In genomic region chr1:91744973-91745648, GRCh38 we compare ENCODE assay signal across 1 cellular context.
A peak's percentile ranks its signal among the peaks of the same experiment; 100 is the strongest.
TF ChIP-seq lines count a peak whose summit lies in the region.

No MANE protein-coding gene starts in this region.

TF ChIP-seq in HepG2, 621 proteins besides CTCF, POLR2A, EP300 and RAD21 (continued from another document):
- TF ChIP-seq, protein P1, sequence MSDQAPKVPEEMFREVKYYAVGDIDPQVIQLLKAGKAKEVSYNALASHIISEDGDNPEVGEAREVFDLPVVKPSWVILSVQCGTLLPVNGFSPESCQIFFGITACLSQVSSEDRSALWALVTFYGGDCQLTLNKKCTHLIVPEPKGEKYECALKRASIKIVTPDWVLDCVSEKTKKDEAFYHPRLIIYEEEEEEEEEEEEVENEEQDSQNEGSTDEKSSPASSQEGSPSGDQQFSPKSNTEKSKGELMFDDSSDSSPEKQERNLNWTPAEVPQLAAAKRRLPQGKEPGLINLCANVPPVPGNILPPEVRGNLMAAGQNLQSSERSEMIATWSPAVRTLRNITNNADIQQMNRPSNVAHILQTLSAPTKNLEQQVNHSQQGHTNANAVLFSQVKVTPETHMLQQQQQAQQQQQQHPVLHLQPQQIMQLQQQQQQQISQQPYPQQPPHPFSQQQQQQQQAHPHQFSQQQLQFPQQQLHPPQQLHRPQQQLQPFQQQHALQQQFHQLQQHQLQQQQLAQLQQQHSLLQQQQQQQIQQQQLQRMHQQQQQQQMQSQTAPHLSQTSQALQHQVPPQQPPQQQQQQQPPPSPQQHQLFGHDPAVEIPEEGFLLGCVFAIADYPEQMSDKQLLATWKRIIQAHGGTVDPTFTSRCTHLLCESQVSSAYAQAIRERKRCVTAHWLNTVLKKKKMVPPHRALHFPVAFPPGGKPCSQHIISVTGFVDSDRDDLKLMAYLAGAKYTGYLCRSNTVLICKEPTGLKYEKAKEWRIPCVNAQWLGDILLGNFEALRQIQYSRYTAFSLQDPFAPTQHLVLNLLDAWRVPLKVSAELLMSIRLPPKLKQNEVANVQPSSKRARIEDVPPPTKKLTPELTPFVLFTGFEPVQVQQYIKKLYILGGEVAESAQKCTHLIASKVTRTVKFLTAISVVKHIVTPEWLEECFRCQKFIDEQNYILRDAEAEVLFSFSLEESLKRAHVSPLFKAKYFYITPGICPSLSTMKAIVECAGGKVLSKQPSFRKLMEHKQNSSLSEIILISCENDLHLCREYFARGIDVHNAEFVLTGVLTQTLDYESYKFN (CRISPR knock-in tag; conservative IDR thresholded peaks at IDR 0.05) = peak; percentile 93
- TF ChIP-seq ZFP1 (CRISPR knock-in tag; IDR thresholded peaks at IDR 0.05) = no peak
- TF ChIP-seq GMEB2 (CRISPR knock-in tag; IDR thresholded peaks at IDR 0.05; ENCODE audit: low read depth) = no peak
- TF ChIP-seq, protein P2, sequence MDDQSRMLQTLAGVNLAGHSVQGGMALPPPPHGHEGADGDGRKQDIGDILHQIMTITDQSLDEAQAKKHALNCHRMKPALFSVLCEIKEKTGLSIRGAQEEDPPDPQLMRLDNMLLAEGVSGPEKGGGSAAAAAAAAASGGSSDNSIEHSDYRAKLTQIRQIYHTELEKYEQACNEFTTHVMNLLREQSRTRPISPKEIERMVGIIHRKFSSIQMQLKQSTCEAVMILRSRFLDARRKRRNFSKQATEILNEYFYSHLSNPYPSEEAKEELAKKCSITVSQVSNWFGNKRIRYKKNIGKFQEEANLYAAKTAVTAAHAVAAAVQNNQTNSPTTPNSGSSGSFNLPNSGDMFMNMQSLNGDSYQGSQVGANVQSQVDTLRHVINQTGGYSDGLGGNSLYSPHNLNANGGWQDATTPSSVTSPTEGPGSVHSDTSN (CRISPR knock-in tag; IDR thresholded peaks at IDR 0.05; ENCODE audit: borderline replicate concordance) = no peak
- peak; percentile 44 for TF ChIP-seq SALL1 (CRISPR knock-in tag; IDR thresholded peaks at IDR 0.05)
- no peak for TF ChIP-seq POLR2G (IDR thresholded peaks at IDR 0.05; ENCODE audit: low read depth, low read length)
- 0 out of 2 replicates have a peak, but pooled peaks have one; percentile 49 for TF ChIP-seq ZBTB38 (CRISPR knock-in tag; IDR thresholded peaks at IDR 0.05)
- peak; percentile 45; the same call in 1 of the 2 replicates for TF ChIP-seq NCOR1 (IDR thresholded peaks at IDR 0.05; ENCODE audit: borderline replicate concordance, low read length)
- peak; percentile 11; the same call in 1 of the 2 replicates for TF ChIP-seq HDAC2 (CRISPR knock-in tag; IDR thresholded peaks at IDR 0.05)
- TF ChIP-seq, protein P3, sequence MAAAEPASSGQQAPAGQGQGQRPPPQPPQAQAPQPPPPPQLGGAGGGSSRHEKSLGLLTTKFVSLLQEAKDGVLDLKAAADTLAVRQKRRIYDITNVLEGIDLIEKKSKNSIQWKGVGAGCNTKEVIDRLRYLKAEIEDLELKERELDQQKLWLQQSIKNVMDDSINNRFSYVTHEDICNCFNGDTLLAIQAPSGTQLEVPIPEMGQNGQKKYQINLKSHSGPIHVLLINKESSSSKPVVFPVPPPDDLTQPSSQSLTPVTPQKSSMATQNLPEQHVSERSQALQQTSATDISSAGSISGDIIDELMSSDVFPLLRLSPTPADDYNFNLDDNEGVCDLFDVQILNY (CRISPR knock-in tag; conservative IDR thresholded peaks at IDR 0.05) = no peak
- TF ChIP-seq REST (IDR thresholded peaks at IDR 0.05; ENCODE audit: borderline replicate concordance in 1 of 2, low read depth in 1 of 2, low read length in 2 of 2) = no peak
- no peak for TF ChIP-seq CEBPG (CRISPR knock-in tag; IDR thresholded peaks at IDR 0.05)
- TF ChIP-seq TBL1XR1 (IDR thresholded peaks at IDR 0.05; ENCODE audit: borderline replicate concordance, low read length, partially characterized antibody) = peak; percentile 89
- TF ChIP-seq ZNF263 (CRISPR knock-in tag; IDR thresholded peaks at IDR 0.05) = 0 out of 2 replicates have a peak, but pooled peaks have one; percentile 19
